9 cellular contexts compared by ENCODE assay signal in genomic region chr7:11341285-11341944, GRCh38.
DNase-seq lines count a peak whose midpoint lies in the region; ATAC-seq and TF ChIP-seq lines count a peak whose summit lies in the region.
"Had no signal": no experiment of that assay in that cellular context is flagged by ENCODE, and none has a peak within 500 bp of the region (broad histone marks: within the 10 kb centered on the region; RNA-seq: fewer than 3 reads in every experiment).

No MANE protein-coding gene starts in this region.

- POLR2A ChIA-PET in GM10248 (lab: Yijun Ruan, JAX) (no interaction called here), SK-N-SH (lab: Yijun Ruan, JAX) (interaction anchor here (0.6 kb wide), 2 partner anchors 366 to 367 kb away, joined by 3 read pairs; partner anchors contain the start of gene PHF14)
- POLR2A ChIA-PET in activated CD8-positive, alpha-beta T cell treated with anti-CD3 and anti-CD28 coated beads, Interleukin-2, amount 10 ng/mL, durations not matched to agents 7 days and 5 days (lab: Charles Lee): no interaction called here

- no peaks in the 10 kb centered on the region for H3K36me3 ChIP-seq in SK-N-SH (replicated peaks in 1 of 2; ENCODE audit: control insufficient read depth in 1 of 2, insufficient read depth in 2 of 2, low read length in 1 of 2)
- no peaks in the 10 kb centered on the region for H3K36me3 ChIP-seq in iPS-18a (ENCODE audit: control insufficient read depth, low read depth, low read length)

- H3K27me3 ChIP-seq in SK-N-SH (ENCODE audit: insufficient read depth): no peaks in the 10 kb centered on the region
- H3K27me3 ChIP-seq in iPS-18a (ENCODE audit: control insufficient read depth, insufficient read depth, low read length): no peaks in the 10 kb centered on the region

- ATAC-seq in activated CD8-positive, alpha-beta T cell treated with anti-CD3 and anti-CD28 coated beads, Interleukin-2, amount 10 ng/mL, durations not matched to agents 7 days and 5 days: no peak
- ATAC-seq in GM19455 (IDR thresholded peaks at IDR 0.05; ENCODE audit: unreplicated experiment): no peak
- no peak for ATAC-seq in GM21423 (IDR thresholded peaks at IDR 0.05; ENCODE audit: unreplicated experiment)
- no peak for ATAC-seq in GM18873 (IDR thresholded peaks at IDR 0.05; ENCODE audit: low FRiP score, unreplicated experiment)

- TF ChIP-seq CTCF in GM10248 (IDR thresholded peaks at IDR 0.05; ENCODE audit: control extremely low read depth, extremely low read depth, low read depth, missing control alignments): peak; percentile 64
- TF ChIP-seq CTCF in SK-N-SH (IDR thresholded peaks at IDR 0.05): peak; percentile 41

- H3F3A ChIP-seq in SK-N-SH (replicated peaks; ENCODE audit: insufficient read depth): no peaks in the 10 kb centered on the region

- H3K79me2 ChIP-seq in SK-N-SH (ENCODE audit: insufficient read depth): no peaks in the 10 kb centered on the region

- H3K27ac ChIP-seq in SK-N-SH (ENCODE audit: low read depth in 2 of 2, low read length in 1 of 2) (peak overlapping the region in 1 of 2 experiments; percentile 30; a peak in 1 of 4 replicates), iPS-18a (ENCODE audit: low read length) (no peak overlapping the region)

- no peaks in the 10 kb centered on the region for H3K9me2 ChIP-seq in SK-N-SH

- H3K27me3 Mint-ChIP-seq in activated CD8-positive, alpha-beta T cell treated with anti-CD3 and anti-CD28 coated beads, Interleukin-2, amount 10 ng/mL, durations not matched to agents 7 days and 5 days (ENCODE audit: low read depth): peaks cover 9% of the 10 kb centered on the region

- peaks cover 2% of the 10 kb centered on the region for H3K4me1 Mint-ChIP-seq in activated CD8-positive, alpha-beta T cell treated with anti-CD3 and anti-CD28 coated beads, Interleukin-2, amount 10 ng/mL, durations not matched to agents 7 days and 5 days (ENCODE audit: low read depth)

- H3K4me1 ChIP-seq in SK-N-SH (ENCODE audit: control insufficient read depth in 1 of 2, insufficient read depth in 2 of 2, low read depth in 1 of 2, low read length in 1 of 2) (peaks cover 0 to 3% of the 10 kb centered on the region in 2 experiments; a peak in 2 of 4 replicates), iPS-18a (ENCODE audit: control insufficient read depth, low read depth, low read length) (peaks cover 4% of the 10 kb centered on the region)

- H3K36me3 Mint-ChIP-seq in activated CD8-positive, alpha-beta T cell treated with anti-CD3 and anti-CD28 coated beads, Interleukin-2, amount 10 ng/mL, durations not matched to agents 7 days and 5 days (ENCODE audit: low read depth): no peaks in the 10 kb centered on the region
- H3K36me3 Mint-ChIP-seq: IgD-negative memory B cell had no signal

- H2AFZ ChIP-seq in SK-N-SH (ENCODE audit: low read depth): no peak overlapping the region

- DNase-seq in GM10248 (ENCODE audit: extremely low spot score) (no peak), NCI-H1048 (lab: John Stamatoyannopoulos, UW) (peak; percentile 37), SK-N-SH (peak; percentile 28)
- DNase-seq in activated CD8-positive, alpha-beta T cell treated with anti-CD3 and anti-CD28 coated beads, Interleukin-2, amount 10 ng/mL, durations not matched to agents 7 days and 5 days: no peak

- CTCF ChIA-PET in GM10248 (lab: Yijun Ruan, JAX) (interaction anchor here (1.3 to 2.0 kb wide), 2 partner anchors 9 to 11 kb away, joined by 3 to 5 read pairs; no protein-coding TSS in a partner anchor), SK-N-SH (lab: Yijun Ruan, JAX) (interaction anchor here (0.6 to 3.2 kb wide), 12 partner anchors 9 to 845 kb away, joined by 3 to 13 read pairs (median 3); no protein-coding TSS in a partner anchor)
- CTCF ChIA-PET in activated CD8-positive, alpha-beta T cell treated with anti-CD3 and anti-CD28 coated beads, Interleukin-2, amount 10 ng/mL, durations not matched to agents 7 days and 5 days (lab: Charles Lee): no interaction called here

- H3K9ac ChIP-seq in SK-N-SH: no peak overlapping the region
- H3K9ac ChIP-seq in iPS-18a (ENCODE audit: low read length): peak overlapping the region; percentile 9

- H3K9me3 Mint-ChIP-seq in activated CD8-positive, alpha-beta T cell treated with anti-CD3 and anti-CD28 coated beads, Interleukin-2, amount 10 ng/mL, durations not matched to agents 7 days and 5 days (ENCODE audit: insufficient read depth): no peaks in the 10 kb centered on the region

- peak; percentile 95 for TF ChIP-seq RAD21 in SK-N-SH (IDR thresholded peaks at IDR 0.05; ENCODE audit: low read length)

- H3K27ac Mint-ChIP-seq in activated CD8-positive, alpha-beta T cell treated with anti-CD3 and anti-CD28 coated beads, Interleukin-2, amount 10 ng/mL, durations not matched to agents 7 days and 5 days: no peak overlapping the region
- H3K27ac Mint-ChIP-seq: IgD-negative memory B cell had no signal

- no peak overlapping the region for H3K4me3 Mint-ChIP-seq in activated CD8-positive, alpha-beta T cell treated with anti-CD3 and anti-CD28 coated beads, Interleukin-2, amount 10 ng/mL, durations not matched to agents 7 days and 5 days
- H3K4me3 Mint-ChIP-seq: IgD-negative memory B cell had no signal

- H3K4me3 ChIP-seq in SK-N-SH (ENCODE audit: low read depth in 2 of 2, low read length in 1 of 2) (no peak overlapping the region; a peak in 1 of 4 replicates), iPS-18a (ENCODE audit: low read length) (no peak overlapping the region)

- H3K9me3 ChIP-seq in SK-N-SH (no peaks in the 10 kb centered on the region), iPS-18a (ENCODE audit: control insufficient read depth, low read depth, low read length) (no peaks in the 10 kb centered on the region)

- H4K20me1 ChIP-seq in SK-N-SH (ENCODE audit: insufficient read depth): no peaks in the 10 kb centered on the region

- H3K4me2 ChIP-seq in SK-N-SH: no peak overlapping the region

- 12% methylated on average over 4 of the region's 4 CpGs for WGBS in SK-N-SH (ENCODE audit: low lambda C conversion rate)

- no peak for TF ChIP-seq EP300 in SK-N-SH (IDR thresholded peaks at IDR 0.05; ENCODE audit: borderline replicate concordance in 1 of 2, low read depth in 1 of 2, low read length in 1 of 2)

TF ChIP-seq in SK-N-SH, 30 proteins besides CTCF, POLR2A, EP300 and RAD21:
- TF ChIP-seq RFX5 (IDR thresholded peaks at IDR 0.05; ENCODE audit: low read length) (no peak), USF2 (IDR thresholded peaks at IDR 0.05; ENCODE audit: borderline replicate concordance, low read depth, low read length) (no peak), SMC3 (IDR thresholded peaks at IDR 0.05; ENCODE audit: low read depth, low read length) (peak; percentile 54)

Comparison
In these comparisons a context has a peak if more than half of its experiments do, and no peak if none do; other contexts are left out.
1. DNase-seq: peak in NCI-H1048 (single experiment) and SK-N-SH (single experiment); none in GM10248 (single experiment) and activated CD8-positive, alpha-beta T cell treated with anti-CD3 and anti-CD28 coated beads, Interleukin-2, amount 10 ng/mL, durations not matched to agents 7 days and 5 days (single experiment).